8 cellular contexts compared by ENCODE assay signal in the genomic region with DNA sequence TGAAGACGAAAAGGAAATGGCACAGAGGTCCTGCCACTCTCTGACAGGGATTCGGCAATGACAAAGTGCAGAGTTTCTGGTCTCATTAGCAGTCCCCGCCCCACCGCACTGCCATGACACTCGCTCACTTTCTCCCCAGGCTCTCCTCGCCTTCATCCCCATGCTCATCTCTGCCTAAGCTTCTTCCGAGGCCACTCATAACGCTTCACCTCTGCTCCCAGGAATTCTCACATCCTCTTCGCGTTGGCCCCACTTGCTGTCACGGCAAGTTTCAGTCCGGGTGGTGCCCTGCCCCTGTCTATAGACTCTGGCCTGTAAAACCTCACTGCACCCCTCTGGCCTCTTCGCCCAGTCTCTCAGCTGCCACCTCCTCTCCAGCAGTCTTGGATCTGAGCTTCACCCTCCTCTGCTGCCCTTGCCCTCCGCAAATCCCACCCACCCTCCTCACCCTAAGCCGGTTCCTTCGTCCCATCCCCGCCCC. TPM values are rescaled to one million over a fixed set of nuclear protein-coding genes. Genes with fewer than 3 reads are reported as not detected.
DNase-seq lines count a peak whose midpoint lies in the region; ATAC-seq, FAIRE-seq and TF ChIP-seq lines count a peak whose summit lies in the region.

No MANE protein-coding gene starts in this region.

- TF ChIP-seq POLR2A in spleen (IDR thresholded peaks at IDR 0.05) = no peak

- no peaks in the 10 kb centered on the region for H3K27me3 Mint-ChIP-seq in astrocyte (ENCODE audit: low read depth, unreplicated experiment)

- H3K9me3 ChIP-seq in SK-N-SH (no peaks in the 10 kb centered on the region), astrocyte (ENCODE audit: insufficient read depth, low read depth, low read length) (no peaks in the 10 kb centered on the region), iPS-18a (ENCODE audit: control insufficient read depth, low read depth, low read length) (no peaks in the 10 kb centered on the region), spleen (no peaks in the 10 kb centered on the region)

- H3K36me3 ChIP-seq in ACC112 (ENCODE audit: insufficient read depth, low read length) (no peaks in the 10 kb centered on the region), SK-N-SH (replicated peaks in 1 of 2; ENCODE audit: control insufficient read depth in 1 of 2, insufficient read depth in 2 of 2, low read length in 1 of 2) (no peaks in the 10 kb centered on the region), astrocyte (ENCODE audit: insufficient read depth, low read length) (peaks cover 2% of the 10 kb centered on the region), iPS-18a (ENCODE audit: control insufficient read depth, low read depth, low read length) (no peaks in the 10 kb centered on the region), spleen (peaks cover 0 to 6% (median 0%) of the 10 kb centered on the region in 6 donors)

- TF ChIP-seq RAD21 in SK-N-SH (IDR thresholded peaks at IDR 0.05; ENCODE audit: low read length) = no peak

- H3K27me3 ChIP-seq in ACC112 (ENCODE audit: insufficient read depth, low read length) (no peaks in the 10 kb centered on the region), SK-N-SH (ENCODE audit: insufficient read depth) (no peaks in the 10 kb centered on the region), astrocyte (ENCODE audit: insufficient read depth, low read length) (no peaks in the 10 kb centered on the region), iPS-18a (ENCODE audit: control insufficient read depth, insufficient read depth, low read length) (peaks cover 7% of the 10 kb centered on the region), spleen (replicated peaks in 1 of 7) (no peaks in the 10 kb centered on the region)

- peak overlapping the region; percentile 90 for H3K27ac Mint-ChIP-seq in astrocyte (ENCODE audit: unreplicated experiment)

- peak overlapping the region; percentile 98 for H3K4me3 Mint-ChIP-seq in astrocyte (ENCODE audit: unreplicated experiment)

- DNase-seq in GM20000 (ENCODE audit: low spot score) (peak; percentile 78), SK-N-SH (peak; percentile 77), astrocyte (ENCODE audit: low read depth) (no peak), spleen (peak; percentile 84)

- peak overlapping the region; percentile 95 for H3K4me2 ChIP-seq in SK-N-SH
- H3K4me2 ChIP-seq in astrocyte (ENCODE audit: low read length) = peak overlapping the region; percentile 94

- H3K9me2 ChIP-seq in SK-N-SH = no peaks in the 10 kb centered on the region

- 2% methylated on average over 17 of the region's 17 CpGs for WGBS in SK-N-SH (ENCODE audit: low lambda C conversion rate)
- 0 to 2% (median 1%) methylated on average over 17 of the region's 17 CpGs for WGBS in spleen, 5 donors

- H2AFZ ChIP-seq in ACC112 (ENCODE audit: low read length, unreplicated experiment) = peak overlapping the region; percentile 95
- peak overlapping the region; percentile 79 for H2AFZ ChIP-seq in SK-N-SH (ENCODE audit: low read depth)
- H2AFZ ChIP-seq in astrocyte (ENCODE audit: low read depth, low read length) = peak overlapping the region; percentile 73

- H3K36me3 Mint-ChIP-seq in astrocyte (ENCODE audit: low read depth, unreplicated experiment) = no peaks in the 10 kb centered on the region

- peaks cover 9% of the 10 kb centered on the region for H3K4me1 Mint-ChIP-seq in astrocyte (ENCODE audit: low read depth, unreplicated experiment)

- H3K4me1 ChIP-seq in ACC112 (ENCODE audit: control insufficient read depth, insufficient read depth, low read length, unreplicated experiment) (peaks cover 12% of the 10 kb centered on the region), SK-N-SH (ENCODE audit: control insufficient read depth in 1 of 2, insufficient read depth in 2 of 2, low read depth in 1 of 2, low read length in 1 of 2) (peaks cover 0 to 10% of the 10 kb centered on the region in 2 experiments; a peak in 1 of 4 replicates), astrocyte (ENCODE audit: insufficient read depth, low read length) (peaks cover 12% of the 10 kb centered on the region), iPS-18a (ENCODE audit: control insufficient read depth, low read depth, low read length) (peaks cover 6% of the 10 kb centered on the region), spleen (peaks cover 17 to 65% (median 50%) of the 10 kb centered on the region in 6 donors)

- peaks cover 4% of the 10 kb centered on the region for H3F3A ChIP-seq in SK-N-SH (replicated peaks; ENCODE audit: insufficient read depth)

- CTCF ChIA-PET in SK-N-SH (lab: Yijun Ruan, JAX) = interaction anchor here (0.7 to 1.7 kb wide), 3 partner anchors 13 to 137 kb away, joined by 3 to 5 read pairs (median 4); a partner anchor contains a TSS

- H3K79me2 ChIP-seq in ACC112 (ENCODE audit: control insufficient read depth, insufficient read depth, low read length, unreplicated experiment) (peaks cover 40% of the 10 kb centered on the region), SK-N-SH (ENCODE audit: insufficient read depth) (peaks cover 43% of the 10 kb centered on the region), astrocyte (ENCODE audit: insufficient read depth, low read length) (peaks cover 43% of the 10 kb centered on the region)

- H4K20me1 ChIP-seq in SK-N-SH (ENCODE audit: insufficient read depth) = no peaks in the 10 kb centered on the region
- H4K20me1 ChIP-seq in astrocyte (ENCODE audit: insufficient read depth, low read length) = peaks cover 9% of the 10 kb centered on the region

- peak overlapping the region; percentile 76 for H3K9ac ChIP-seq in SK-N-SH
- H3K9ac ChIP-seq in astrocyte (ENCODE audit: low read length) = peak overlapping the region; percentile 81
- H3K9ac ChIP-seq in iPS-18a (ENCODE audit: low read length) = peak overlapping the region; percentile 69

- no peaks in the 10 kb centered on the region for H3K9me3 Mint-ChIP-seq in astrocyte (ENCODE audit: unreplicated experiment)

- no peak for FAIRE-seq in astrocyte (lab: Jason Lieb, UNC)

- H3K27ac ChIP-seq in ACC112 (ENCODE audit: low read depth, low read length) = peak overlapping the region; percentile 69; the same call in 1 of the 2 replicates
- peak overlapping the region; percentile 23 to 52 for H3K27ac ChIP-seq in SK-N-SH (ENCODE audit: low read depth in 2 of 2, low read length in 1 of 2)
- peak overlapping the region; percentile 54 for H3K27ac ChIP-seq in astrocyte (ENCODE audit: low read depth, low read length)
- H3K27ac ChIP-seq in iPS-18a (ENCODE audit: low read length) = no peak overlapping the region
- H3K27ac ChIP-seq in spleen = peak overlapping the region; percentile 83 to 96 (median 93)

- POLR2A ChIA-PET in SK-N-SH (lab: Yijun Ruan, JAX) = interaction anchor here (1.0 to 1.5 kb wide), 3 partner anchors 10 to 29 kb away, joined by 3 read pairs; no protein-coding TSS in a partner anchor

- intact Hi-C loops in spleen (cut with DNase I; ENCODE audit: low total_unique reads) = no loop called here

- H3K4me3 ChIP-seq in ACC112 (ENCODE audit: low read depth, low read length) (peak overlapping the region; percentile 100), SK-N-SH (ENCODE audit: low read depth in 2 of 2, low read length in 1 of 2) (peak overlapping the region; percentile 70 to 99), astrocyte (ENCODE audit: insufficient read depth, low read depth, low read length) (peak overlapping the region; percentile 85), iPS-18a (ENCODE audit: low read length) (peak overlapping the region; percentile 81), spleen (peak overlapping the region; percentile 88 to 97 (median 91))

- TF ChIP-seq CTCF in GM20000 (IDR thresholded peaks at IDR 0.05; ENCODE audit: extremely low read depth, missing control alignments) (no peak), SK-N-SH (IDR thresholded peaks at IDR 0.05) (no peak), astrocyte (IDR thresholded peaks at IDR 0.05; ENCODE audit: insufficient read depth, low read depth, low read length) (no peak), spleen (IDR thresholded peaks at IDR 0.05 in 8 of 11, conservative IDR thresholded peaks at IDR 0.05 in 3 of 11) (no peak)

- ATAC-seq in GM18858 (IDR thresholded peaks at IDR 0.05; ENCODE audit: unreplicated experiment) (no peak), HG03469 (IDR thresholded peaks at IDR 0.05; ENCODE audit: unreplicated experiment) (no peak)

- no peak for TF ChIP-seq EP300 in SK-N-SH (IDR thresholded peaks at IDR 0.05; ENCODE audit: borderline replicate concordance in 1 of 2, low read depth in 1 of 2, low read length in 1 of 2)

TF ChIP-seq in SK-N-SH, 30 proteins besides CTCF, POLR2A, EP300 and RAD21:
- TF ChIP-seq EZH2phosphoT487 (IDR thresholded peaks at IDR 0.05; ENCODE audit: borderline replicate concordance, low read depth) (no peak), TCF12 (IDR thresholded peaks at IDR 0.05) (peak; percentile 28; the same call in 1 of the 2 replicates)
- TF ChIP-seq, protein P1, sequence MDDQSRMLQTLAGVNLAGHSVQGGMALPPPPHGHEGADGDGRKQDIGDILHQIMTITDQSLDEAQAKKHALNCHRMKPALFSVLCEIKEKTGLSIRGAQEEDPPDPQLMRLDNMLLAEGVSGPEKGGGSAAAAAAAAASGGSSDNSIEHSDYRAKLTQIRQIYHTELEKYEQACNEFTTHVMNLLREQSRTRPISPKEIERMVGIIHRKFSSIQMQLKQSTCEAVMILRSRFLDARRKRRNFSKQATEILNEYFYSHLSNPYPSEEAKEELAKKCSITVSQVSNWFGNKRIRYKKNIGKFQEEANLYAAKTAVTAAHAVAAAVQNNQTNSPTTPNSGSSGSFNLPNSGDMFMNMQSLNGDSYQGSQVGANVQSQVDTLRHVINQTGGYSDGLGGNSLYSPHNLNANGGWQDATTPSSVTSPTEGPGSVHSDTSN (IDR thresholded peaks at IDR 0.05) = peak; percentile 37; the same call in 1 of the 2 replicates

RNA-seq across cellular contexts. Expression of a gene that starts 0.7 kb away (rescaled TPM):
- polyA plus RNA-seq in SK-N-SH (2012; rRNA removed) = 14.1 and 14.9 TPM in 2 replicates
- polyA plus RNA-seq in SK-N-SH (2012; cell fraction: cytosol; rRNA removed) = 8.0 and 10.3 TPM in 2 replicates
- polyA plus RNA-seq in SK-N-SH (2012; cell fraction: nucleus; rRNA removed) = 24.1 and 28.9 TPM in 2 replicates
- 21.2 and 28.2 TPM in 2 replicates for total RNA-seq in astrocyte
- 100 to 1,000 TPM in 1 of 7 donors, 10 to 100 TPM in 6; 54.7 to 129 (median 69.6) TPM for total RNA-seq in spleen
- polyA plus RNA-seq in spleen = 10 to 100 TPM in 2 of 3 donors, 1 to 10 TPM in 1; 7.5 to 19.5 (median 13.0) TPM

RNA-seq across cellular contexts. Expression of a gene that starts 13.6 kb away (rescaled TPM):
- 14.7 and 16.1 TPM in 2 replicates for polyA plus RNA-seq in SK-N-SH (2012; rRNA removed)
- 18.5 and 18.8 TPM in 2 replicates for polyA plus RNA-seq in SK-N-SH (2012; cell fraction: cytosol; rRNA removed)
- 8.7 and 13.1 TPM in 2 replicates for polyA plus RNA-seq in SK-N-SH (2012; cell fraction: nucleus; rRNA removed)
- total RNA-seq in astrocyte = 82.8 and 89.1 TPM in 2 replicates
- 10 to 100 TPM; 28.5 to 52.6 (median 42.7) TPM for total RNA-seq in spleen
- 10 to 100 TPM; 10.9 to 15.7 (median 12.0) TPM for polyA plus RNA-seq in spleen

RNA-seq across cellular contexts. Expression of a gene that starts 55.0 kb away (rescaled TPM):
- polyA plus RNA-seq in SK-N-SH (2012; rRNA removed) (22.6 and 29.7 TPM in 2 replicates), spleen (10 to 100 TPM in 1 of 3 donors, 1 to 10 TPM in 2; 7.7 to 13.1 (median 8.6) TPM)
- 18.1 and 24.0 TPM in 2 replicates for polyA plus RNA-seq in SK-N-SH (2012; cell fraction: cytosol; rRNA removed)
- polyA plus RNA-seq in SK-N-SH (2012; cell fraction: nucleus; rRNA removed) = 30.6 and 43.2 TPM in 2 replicates
- total RNA-seq in astrocyte (42.1 and 49.6 TPM in 2 replicates), spleen (10 to 100 TPM; 56.1 to 86.2 (median 68.8) TPM)
